In genomic region chr17:32569171-32570080, GRCh38 we compare ENCODE assay signal across 1 cellular context.
A peak's percentile ranks its signal among the peaks of the same experiment; 100 is the strongest.
TF ChIP-seq lines count a peak whose summit lies in the region.

No MANE protein-coding gene starts in this region.

TF ChIP-seq in GM12878, 131 proteins besides CTCF, POLR2A, EP300 and RAD21 (continues in another document):
- TF ChIP-seq REST (IDR thresholded peaks at IDR 0.05; ENCODE audit: low read depth, low read length): no peak
- TF ChIP-seq JUND (IDR thresholded peaks at IDR 0.05; ENCODE audit: low read depth, low read length): no peak
- TF ChIP-seq ZSCAN29 (IDR thresholded peaks at IDR 0.05): no peak
- no peak for TF ChIP-seq FOXK2 (IDR thresholded peaks at IDR 0.05)
- TF ChIP-seq BCL3 (IDR thresholded peaks at IDR 0.05; ENCODE audit: borderline replicate concordance, insufficient read depth, low read depth, low read length, poor library complexity, severe bottlenecking): peak; percentile 97
- peak; percentile 100 for TF ChIP-seq ZNF687 (IDR thresholded peaks at IDR 0.05)
- TF ChIP-seq CBX3 (IDR thresholded peaks at IDR 0.05; ENCODE audit: borderline replicate concordance, low read depth): no peak
- TF ChIP-seq, protein P1, sequence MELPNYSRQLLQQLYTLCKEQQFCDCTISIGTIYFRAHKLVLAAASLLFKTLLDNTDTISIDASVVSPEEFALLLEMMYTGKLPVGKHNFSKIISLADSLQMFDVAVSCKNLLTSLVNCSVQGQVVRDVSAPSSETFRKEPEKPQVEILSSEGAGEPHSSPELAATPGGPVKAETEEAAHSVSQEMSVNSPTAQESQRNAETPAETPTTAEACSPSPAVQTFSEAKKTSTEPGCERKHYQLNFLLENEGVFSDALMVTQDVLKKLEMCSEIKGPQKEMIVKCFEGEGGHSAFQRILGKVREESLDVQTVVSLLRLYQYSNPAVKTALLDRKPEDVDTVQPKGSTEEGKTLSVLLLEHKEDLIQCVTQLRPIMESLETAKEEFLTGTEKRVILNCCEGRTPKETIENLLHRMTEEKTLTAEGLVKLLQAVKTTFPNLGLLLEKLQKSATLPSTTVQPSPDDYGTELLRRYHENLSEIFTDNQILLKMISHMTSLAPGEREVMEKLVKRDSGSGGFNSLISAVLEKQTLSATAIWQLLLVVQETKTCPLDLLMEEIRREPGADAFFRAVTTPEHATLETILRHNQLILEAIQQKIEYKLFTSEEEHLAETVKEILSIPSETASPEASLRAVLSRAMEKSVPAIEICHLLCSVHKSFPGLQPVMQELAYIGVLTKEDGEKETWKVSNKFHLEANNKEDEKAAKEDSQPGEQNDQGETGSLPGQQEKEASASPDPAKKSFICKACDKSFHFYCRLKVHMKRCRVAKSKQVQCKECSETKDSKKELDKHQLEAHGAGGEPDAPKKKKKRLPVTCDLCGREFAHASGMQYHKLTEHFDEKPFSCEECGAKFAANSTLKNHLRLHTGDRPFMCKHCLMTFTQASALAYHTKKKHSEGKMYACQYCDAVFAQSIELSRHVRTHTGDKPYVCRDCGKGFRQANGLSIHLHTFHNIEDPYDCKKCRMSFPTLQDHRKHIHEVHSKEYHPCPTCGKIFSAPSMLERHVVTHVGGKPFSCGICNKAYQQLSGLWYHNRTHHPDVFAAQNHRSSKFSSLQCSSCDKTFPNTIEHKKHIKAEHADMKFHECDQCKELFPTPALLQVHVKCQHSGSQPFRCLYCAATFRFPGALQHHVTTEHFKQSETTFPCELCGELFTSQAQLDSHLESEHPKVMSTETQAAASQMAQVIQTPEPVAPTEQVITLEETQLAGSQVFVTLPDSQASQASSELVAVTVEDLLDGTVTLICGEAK (IDR thresholded peaks at IDR 0.05; ENCODE audit: borderline replicate concordance): no peak
- no peak for TF ChIP-seq ATF3 (IDR thresholded peaks at IDR 0.05; ENCODE audit: borderline replicate concordance, extremely low read depth, low read depth, low read length)
- peak; percentile 39; the same call in 1 of the 2 replicates for TF ChIP-seq BCL11A (IDR thresholded peaks at IDR 0.05; ENCODE audit: low read depth, low read length)
- TF ChIP-seq NR2C2 (IDR thresholded peaks at IDR 0.05; ENCODE audit: borderline replicate concordance, control insufficient read depth, insufficient read length, low read depth): no peak
- peak; percentile 53 for TF ChIP-seq SMAD1 (IDR thresholded peaks at IDR 0.05; ENCODE audit: low read depth, partially characterized antibody)
- TF ChIP-seq POLR2AphosphoS5 (IDR thresholded peaks at IDR 0.05; ENCODE audit: low read length): no peak
- TF ChIP-seq, protein P2, sequence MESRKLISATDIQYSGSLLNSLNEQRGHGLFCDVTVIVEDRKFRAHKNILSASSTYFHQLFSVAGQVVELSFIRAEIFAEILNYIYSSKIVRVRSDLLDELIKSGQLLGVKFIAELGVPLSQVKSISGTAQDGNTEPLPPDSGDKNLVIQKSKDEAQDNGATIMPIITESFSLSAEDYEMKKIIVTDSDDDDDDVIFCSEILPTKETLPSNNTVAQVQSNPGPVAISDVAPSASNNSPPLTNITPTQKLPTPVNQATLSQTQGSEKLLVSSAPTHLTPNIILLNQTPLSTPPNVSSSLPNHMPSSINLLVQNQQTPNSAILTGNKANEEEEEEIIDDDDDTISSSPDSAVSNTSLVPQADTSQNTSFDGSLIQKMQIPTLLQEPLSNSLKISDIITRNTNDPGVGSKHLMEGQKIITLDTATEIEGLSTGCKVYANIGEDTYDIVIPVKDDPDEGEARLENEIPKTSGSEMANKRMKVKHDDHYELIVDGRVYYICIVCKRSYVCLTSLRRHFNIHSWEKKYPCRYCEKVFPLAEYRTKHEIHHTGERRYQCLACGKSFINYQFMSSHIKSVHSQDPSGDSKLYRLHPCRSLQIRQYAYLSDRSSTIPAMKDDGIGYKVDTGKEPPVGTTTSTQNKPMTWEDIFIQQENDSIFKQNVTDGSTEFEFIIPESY (IDR thresholded peaks at IDR 0.05): no peak
- TF ChIP-seq CHD2 (IDR thresholded peaks at IDR 0.05; ENCODE audit: borderline replicate concordance, low read depth, low read length): 0 out of 2 replicates have a peak, but pooled peaks have one; percentile 55
- TF ChIP-seq MTA3 (IDR thresholded peaks at IDR 0.05; ENCODE audit: borderline replicate concordance, low read length): peak; percentile 77; the same call in 1 of the 2 replicates
- TF ChIP-seq SMC3 (IDR thresholded peaks at IDR 0.05; ENCODE audit: borderline replicate concordance, low read length): no peak
- TF ChIP-seq TCF12 (IDR thresholded peaks at IDR 0.05; ENCODE audit: low read depth, low read length): peak; percentile 90
- peak; percentile 67 for TF ChIP-seq YY1 (IDR thresholded peaks at IDR 0.05; ENCODE audit: low read depth, low read length)
- TF ChIP-seq GABPA (IDR thresholded peaks at IDR 0.05; ENCODE audit: low read depth): no peak
- no peak for TF ChIP-seq MYB (IDR thresholded peaks at IDR 0.05; ENCODE audit: borderline replicate concordance, low read depth, low read length)
- no peak for TF ChIP-seq HCFC1 (IDR thresholded peaks at IDR 0.05; ENCODE audit: low read length)
- no peak for TF ChIP-seq CHD1 (IDR thresholded peaks at IDR 0.05; ENCODE audit: low read depth, low read length)
- no peak for TF ChIP-seq YBX1 (IDR thresholded peaks at IDR 0.05)
- 0 out of 2 replicates have a peak, but pooled peaks have one; percentile 40 for TF ChIP-seq CBX5 (IDR thresholded peaks at IDR 0.05; ENCODE audit: low read depth)
- no peak for TF ChIP-seq ZNF274 (IDR thresholded peaks at IDR 0.05; ENCODE audit: insufficient read depth, insufficient read length)
- TF ChIP-seq RFX5 (IDR thresholded peaks at IDR 0.05; ENCODE audit: low read depth, low read length): no peak
- TF ChIP-seq NRF1 (conservative IDR thresholded peaks at IDR 0.05; ENCODE audit: low read depth, low read length): no peak
- peak; percentile 92 to 93 for TF ChIP-seq IKZF2 (IDR thresholded peaks at IDR 0.05)
- TF ChIP-seq CHD4 (IDR thresholded peaks at IDR 0.05): no peak
- peak in 1 of 2 experiments; percentile 84; a peak in 2 of 4 replicates for TF ChIP-seq ETV6 (conservative IDR thresholded peaks at IDR 0.05 in 1 of 2, IDR thresholded peaks at IDR 0.05 in 1 of 2; ENCODE audit: borderline replicate concordance in 1 of 2, low read depth in 1 of 2)
- TF ChIP-seq ATF7 (IDR thresholded peaks at IDR 0.05; ENCODE audit: low read depth): peak; percentile 36; the same call in 1 of the 2 replicates
- TF ChIP-seq, protein P3, sequence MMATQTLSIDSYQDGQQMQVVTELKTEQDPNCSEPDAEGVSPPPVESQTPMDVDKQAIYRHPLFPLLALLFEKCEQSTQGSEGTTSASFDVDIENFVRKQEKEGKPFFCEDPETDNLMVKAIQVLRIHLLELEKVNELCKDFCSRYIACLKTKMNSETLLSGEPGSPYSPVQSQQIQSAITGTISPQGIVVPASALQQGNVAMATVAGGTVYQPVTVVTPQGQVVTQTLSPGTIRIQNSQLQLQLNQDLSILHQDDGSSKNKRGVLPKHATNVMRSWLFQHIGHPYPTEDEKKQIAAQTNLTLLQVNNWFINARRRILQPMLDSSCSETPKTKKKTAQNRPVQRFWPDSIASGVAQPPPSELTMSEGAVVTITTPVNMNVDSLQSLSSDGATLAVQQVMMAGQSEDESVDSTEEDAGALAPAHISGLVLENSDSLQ (IDR thresholded peaks at IDR 0.05): no peak
- no peak for TF ChIP-seq E2F8 (IDR thresholded peaks at IDR 0.05; ENCODE audit: low read depth, partially characterized antibody)
- TF ChIP-seq SIN3A (IDR thresholded peaks at IDR 0.05; ENCODE audit: low read depth, low read length): no peak
- TF ChIP-seq BHLHE40 (IDR thresholded peaks at IDR 0.05; ENCODE audit: borderline replicate concordance in 1 of 2, low read depth in 2 of 2, low read length in 1 of 2): peak; percentile 25 to 31; a peak in 1 of 4 replicates
- TF ChIP-seq SMARCA5 (IDR thresholded peaks at IDR 0.05): no peak
- TF ChIP-seq EGR1 (IDR thresholded peaks at IDR 0.05; ENCODE audit: borderline replicate concordance in 1 of 2, low read depth in 2 of 2, low read length in 2 of 2): 0 out of 3 replicates have a peak, but pooled peaks of 1 of the 2 experiments have one; percentile 18
- peak; percentile 35; the same call in 1 of the 2 replicates for TF ChIP-seq NR2F1 (conservative IDR thresholded peaks at IDR 0.05)
- TF ChIP-seq PAX8 (IDR thresholded peaks at IDR 0.05): no peak
- TF ChIP-seq HDGF (IDR thresholded peaks at IDR 0.05): no peak; the same call in 1 of the 2 replicates
- peak; percentile 83 for TF ChIP-seq FOXM1 (IDR thresholded peaks at IDR 0.05; ENCODE audit: low read depth, low read length)
- no peak for TF ChIP-seq ZZZ3 (IDR thresholded peaks at IDR 0.05; ENCODE audit: control insufficient read depth, insufficient read length, low read depth)
- no peak for TF ChIP-seq NR2C1 (IDR thresholded peaks at IDR 0.05)
- 0 out of 2 replicates have a peak, but pooled peaks have one; percentile 14 for TF ChIP-seq TBL1XR1 (IDR thresholded peaks at IDR 0.05; ENCODE audit: low read depth, low read length)
- no peak for TF ChIP-seq SIX5 (IDR thresholded peaks at IDR 0.05; ENCODE audit: low read depth, low read length, severe bottlenecking)
